Comparison of ENCODE assay signal across 14 cellular contexts in genomic region chr4:158906073-158906472, GRCh38.
DNase-seq lines count a peak whose midpoint lies in the region; ATAC-seq and TF ChIP-seq lines count a peak whose summit lies in the region.
"Had no signal": no experiment of that assay in that cellular context is flagged by ENCODE, and none has a peak within 500 bp of the region (broad histone marks: within the 10 kb centered on the region; RNA-seq: fewer than 3 reads in every experiment).

No MANE protein-coding gene starts in this region.

- intact Hi-C loops in body of pancreas (cut with DNase I), result no loop called here

- no peak for DNase-seq in activated naive CD8-positive, alpha-beta T cell treated with anti-CD3 and anti-CD28 coated beads, Interleukin-2, amount 50 U/mL, for 24 hours
- DNase-seq in naive thymus-derived CD8-positive, alpha-beta T cell, result peak in 4 of 10 donors; percentile 8 to 52 (median 28)
- no peak for DNase-seq in NCI-H526 (lab: John Stamatoyannopoulos, UW)
- DNase-seq in stimulated activated naive CD4-positive, alpha-beta T cell treated with Interleukin-2 at 50 U/mL for 16 hours (lab: John Stamatoyannopoulos, UW), result no peak
- no peak for DNase-seq in body of pancreas
- DNase-seq: Kasumi-1; NCI-H526 treated with DMSO at 0.1 percent for 48 hours; stimulated activated CD4-positive, alpha-beta T cell treated with anti-CD3 and anti-CD28 coated beads, Interleukin-4, amount 100 ng/mL, for 4 hours had no signal

- no peak for ATAC-seq in activated naive CD8-positive, alpha-beta T cell treated with anti-CD3 and anti-CD28 coated beads, Interleukin-2, amount 50 U/mL, for 24 hours
- ATAC-seq in GM21786 (IDR thresholded peaks at IDR 0.05; ENCODE audit: unreplicated experiment), result peak; percentile 97
- ATAC-seq in HG03469 (IDR thresholded peaks at IDR 0.05; ENCODE audit: unreplicated experiment), result peak; percentile 69
- ATAC-seq in naive thymus-derived CD8-positive, alpha-beta T cell, result peak; percentile 35 to 77
- ATAC-seq in body of pancreas, result no peak
- ATAC-seq: gastroesophageal sphincter had no signal

- WGBS in body of pancreas, 2 donors, result 81 to 82% methylated on average over 3 of the region's 3 CpGs

- POLR2A ChIA-PET in naive thymus-derived CD8-positive, alpha-beta T cell (lab: Charles Lee), result no interaction called here

- H3K27me3 Mint-ChIP-seq in activated naive CD8-positive, alpha-beta T cell, result no peaks in the 10 kb centered on the region
- H3K27me3 Mint-ChIP-seq in activated naive CD8-positive, alpha-beta T cell treated with anti-CD3 and anti-CD28 coated beads, Interleukin-2, amount 50 U/mL, for 24 hours, result no peaks in the 10 kb centered on the region
- H3K27me3 Mint-ChIP-seq in naive thymus-derived CD8-positive, alpha-beta T cell, result no peaks in the 10 kb centered on the region

- no peak for TF ChIP-seq POLR2A in body of pancreas (IDR thresholded peaks at IDR 0.05)

- H3K4me3 ChIP-seq in body of pancreas, result no peak overlapping the region
- H3K4me3 ChIP-seq: gastroesophageal sphincter, vagina had no signal

- H3K9me3 ChIP-seq in body of pancreas, result no peaks in the 10 kb centered on the region
- H3K9me3 ChIP-seq: gastroesophageal sphincter, vagina had no signal

- no peak overlapping the region for H3K4me3 Mint-ChIP-seq in activated naive CD8-positive, alpha-beta T cell
- H3K4me3 Mint-ChIP-seq in activated naive CD8-positive, alpha-beta T cell treated with anti-CD3 and anti-CD28 coated beads, Interleukin-2, amount 50 U/mL, for 24 hours, result no peak overlapping the region
- H3K4me3 Mint-ChIP-seq in naive thymus-derived CD8-positive, alpha-beta T cell, result no peak overlapping the region

- H3K36me3 ChIP-seq in body of pancreas (replicated peaks in 1 of 2; ENCODE audit: insufficient read depth in 1 of 2, low read depth in 2 of 2), result peaks cover 0 to 6% of the 10 kb centered on the region in 2 donors
- H3K36me3 ChIP-seq: vagina had no signal

- no peaks in the 10 kb centered on the region for H3K4me1 ChIP-seq in body of pancreas
- H3K4me1 ChIP-seq: vagina had no signal

- peak overlapping the region; percentile 38 for H3K27ac Mint-ChIP-seq in activated naive CD8-positive, alpha-beta T cell
- H3K27ac Mint-ChIP-seq in activated naive CD8-positive, alpha-beta T cell treated with anti-CD3 and anti-CD28 coated beads, Interleukin-2, amount 50 U/mL, for 24 hours, result no peak overlapping the region
- H3K27ac Mint-ChIP-seq in naive thymus-derived CD8-positive, alpha-beta T cell, result peak overlapping the region in 8 of 10 donors; percentile 1 to 90 (median 26)

- TF ChIP-seq CTCF in body of pancreas (IDR thresholded peaks at IDR 0.05), result no peak

- H3K27ac ChIP-seq in body of pancreas, result no peak overlapping the region
- H3K27ac ChIP-seq: gastroesophageal sphincter, vagina, VCaP had no signal

- peaks cover 22% of the 10 kb centered on the region for H3K36me3 Mint-ChIP-seq in activated naive CD8-positive, alpha-beta T cell
- peaks cover 6% of the 10 kb centered on the region for H3K36me3 Mint-ChIP-seq in activated naive CD8-positive, alpha-beta T cell treated with anti-CD3 and anti-CD28 coated beads, Interleukin-2, amount 50 U/mL, for 24 hours (ENCODE audit: low read depth)
- peaks cover 6 to 45% (median 24%) of the 10 kb centered on the region in 3 donors for H3K36me3 Mint-ChIP-seq in naive thymus-derived CD8-positive, alpha-beta T cell

- no peaks in the 10 kb centered on the region for H3K27me3 ChIP-seq in body of pancreas
- H3K27me3 ChIP-seq: gastroesophageal sphincter, vagina had no signal

- peaks cover 8% of the 10 kb centered on the region for H3K4me1 Mint-ChIP-seq in activated naive CD8-positive, alpha-beta T cell (ENCODE audit: low read depth)
- H3K4me1 Mint-ChIP-seq in activated naive CD8-positive, alpha-beta T cell treated with anti-CD3 and anti-CD28 coated beads, Interleukin-2, amount 50 U/mL, for 24 hours, result peaks cover 12% of the 10 kb centered on the region
- H3K4me1 Mint-ChIP-seq in naive thymus-derived CD8-positive, alpha-beta T cell, result peaks cover 0 to 12% (median 6%) of the 10 kb centered on the region in 4 donors

- H3K9me3 Mint-ChIP-seq in activated naive CD8-positive, alpha-beta T cell (ENCODE audit: low read depth), result no peaks in the 10 kb centered on the region
- H3K9me3 Mint-ChIP-seq in activated naive CD8-positive, alpha-beta T cell treated with anti-CD3 and anti-CD28 coated beads, Interleukin-2, amount 50 U/mL, for 24 hours, result no peaks in the 10 kb centered on the region
- H3K9me3 Mint-ChIP-seq in naive thymus-derived CD8-positive, alpha-beta T cell, result no peaks in the 10 kb centered on the region

Comparison
In these comparisons a context has a peak if more than half of its experiments do, and no peak if none do; other contexts are left out.
1. ATAC-seq: peak in GM21786 (single experiment), HG03469 (single experiment) and naive thymus-derived CD8-positive, alpha-beta T cell (2 of 2); none in activated naive CD8-positive, alpha-beta T cell treated with anti-CD3 and anti-CD28 coated beads, Interleukin-2, amount 50 U/mL, for 24 hours (single experiment) and body of pancreas (single experiment).